In genomic region chr15:76282451-76282850, GRCh38 we compare ENCODE assay signal across 27 cellular contexts. TPM values are rescaled to one million over a fixed set of nuclear protein-coding genes. Genes with fewer than 3 reads are reported as not detected.
"Had no signal": no experiment of that assay in that cellular context is flagged by ENCODE, and none has a peak within 500 bp of the region (broad histone marks: within the 10 kb centered on the region; RNA-seq: fewer than 3 reads in every experiment).

No MANE protein-coding gene starts in this region.

- H3K27ac ChIP-seq: coronary artery, epithelial cell of prostate, gastrocnemius medialis, neural progenitor cell, prostate gland, right atrium auricular region, stomach, thyroid gland had no signal

- H3K9me3 Mint-ChIP-seq: memory B cell; nephron; neural progenitor cell; stimulated activated effector memory CD8-positive, alpha-beta T cell treated with anti-CD3 and anti-CD28 coated beads, Interleukin-12 subunit alpha, Interleukin-12 subunit beta, amount 100 ng/mL, for 72 hours had no signal

- H3K27ac Mint-ChIP-seq: memory B cell; nephron; neural progenitor cell; stimulated activated effector memory CD8-positive, alpha-beta T cell treated with anti-CD3 and anti-CD28 coated beads, Interleukin-12 subunit alpha, Interleukin-12 subunit beta, amount 100 ng/mL, for 72 hours had no signal

- H3K4me3 Mint-ChIP-seq: memory B cell; nephron; neural progenitor cell; stimulated activated effector memory CD8-positive, alpha-beta T cell treated with anti-CD3 and anti-CD28 coated beads, Interleukin-12 subunit alpha, Interleukin-12 subunit beta, amount 100 ng/mL, for 72 hours had no signal

- ATAC-seq: esophagus mucosa; gastrocnemius medialis; left lobe of liver; sciatic nerve; stimulated activated effector memory CD8-positive, alpha-beta T cell treated with anti-CD3 and anti-CD28 coated beads, Interleukin-12 subunit alpha, Interleukin-12 subunit beta, amount 100 ng/mL, for 72 hours had no signal

- H3K4me1 Mint-ChIP-seq: nephron, neural progenitor cell had no signal

- DNase-seq: dermis blood vessel endothelial cell; foreskin fibroblast; gastrocnemius medialis; head of caudate nucleus; kidney; stimulated activated CD4-positive, alpha-beta T cell treated with anti-CD3 and anti-CD28 coated beads, Interleukin-2, amount 100 ng/mL, for 24 hours; stimulated activated CD4-positive, alpha-beta T cell treated with anti-CD3 and anti-CD28 coated beads, Interleukin-4, amount 100 ng/mL, for 24 hours; stimulated activated naive CD4-positive, alpha-beta T cell treated with Interleukin-2 at 50 U/mL for 16 hours; stomach; thyroid gland; trophoblast cell had no signal

- H3K4me1 ChIP-seq: gastrocnemius medialis, neural progenitor cell, prostate gland, right atrium auricular region, stomach, thyroid gland had no signal

- H3K4me3 ChIP-seq: coronary artery, gastrocnemius medialis, lung, neural progenitor cell, prostate gland, right atrium auricular region, smooth muscle cell, stomach, thyroid gland had no signal

- H3K27me3 ChIP-seq: gastrocnemius medialis, neural progenitor cell, right atrium auricular region, stomach, thyroid gland had no signal

- H3K9me3 ChIP-seq: gastrocnemius medialis, prostate gland, right atrium auricular region, stomach, thyroid gland had no signal

- H3K27me3 Mint-ChIP-seq: memory B cell had no signal

RNA-seq across cellular contexts. Expression of gene ISL2, which starts 54.1 kb away (rescaled TPM):
- total RNA-seq: esophagus mucosa, gastrocnemius medialis, left lobe of liver, right atrium auricular region, subcutaneous adipose tissue, temporal lobe, thyroid gland had no signal
- polyA plus RNA-seq: smooth muscle cell, urinary bladder had no signal
